Comparison of ENCODE assay signal across 26 cellular contexts in genomic region chr17:77154187-77154586, GRCh38. TPM values are rescaled to one million over a fixed set of nuclear protein-coding genes. Genes with fewer than 3 reads are reported as not detected.
DNase-seq lines count a peak whose midpoint lies in the region; ATAC-seq and TF ChIP-seq lines count a peak whose summit lies in the region.
"Had no signal": no experiment of that assay in that cellular context is flagged by ENCODE, and none has a peak within 500 bp of the region (broad histone marks: within the 10 kb centered on the region; RNA-seq: fewer than 3 reads in every experiment).

No MANE protein-coding gene starts in this region.

- H3K36me3 Mint-ChIP-seq in activated T-cell treated with anti-CD3 and anti-CD28 coated beads, Interleukin-2, amount 50 U/mL, for 24 hours (ENCODE audit: low read depth): peaks cover 41% of the 10 kb centered on the region
- H3K36me3 Mint-ChIP-seq in stimulated activated effector memory CD8-positive, alpha-beta T cell treated with anti-CD3 and anti-CD28 coated beads, Interleukin-12 subunit alpha, Interleukin-12 subunit beta, amount 100 ng/mL, for 72 hours: peaks cover 70% of the 10 kb centered on the region

- H3K9me3 Mint-ChIP-seq in activated T-cell treated with anti-CD3 and anti-CD28 coated beads, Interleukin-2, amount 50 U/mL, for 24 hours: no peaks in the 10 kb centered on the region
- H3K9me3 Mint-ChIP-seq in stimulated activated effector memory CD8-positive, alpha-beta T cell treated with anti-CD3 and anti-CD28 coated beads, Interleukin-12 subunit alpha, Interleukin-12 subunit beta, amount 100 ng/mL, for 72 hours: no peaks in the 10 kb centered on the region
- H3K9me3 Mint-ChIP-seq: activated CD4-positive, alpha-beta memory T cell treated with anti-CD3 and anti-CD28 coated beads, Interleukin-2, amount 10 ng/mL, durations not matched to agents 7 days and 5 days; activated naive CD4-positive, alpha-beta T cell treated with anti-CD3 and anti-CD28 coated beads for 36 hours had no signal

- H3K4me1 ChIP-seq in mesenchymal stem cell (ENCODE audit: control insufficient read depth, insufficient read depth, low read depth, low read length): peaks cover 15% of the 10 kb centered on the region

- H2AFZ ChIP-seq in mesenchymal stem cell (ENCODE audit: low read depth, low read length): no peak overlapping the region

- H3K27ac ChIP-seq in VCaP (peak overlapping the region; percentile 71), mesenchymal stem cell (ENCODE audit: low read length, poor library complexity, severe bottlenecking) (no peak overlapping the region), temporal lobe (ENCODE audit: low read depth, low read length) (peak overlapping the region; percentile 50)
- H3K27ac ChIP-seq: HL-60 had no signal

- no peaks in the 10 kb centered on the region for H3K79me1 ChIP-seq in mesenchymal stem cell (replicated peaks; ENCODE audit: low read length, poor library complexity, severe bottlenecking)

- H2BK120ac ChIP-seq in mesenchymal stem cell (ENCODE audit: low read depth, low read length): no peak overlapping the region

- no peak overlapping the region for H3K23ac ChIP-seq in mesenchymal stem cell (ENCODE audit: low read length in 2 of 2)

- H2BK5ac ChIP-seq in mesenchymal stem cell (ENCODE audit: low read depth, low read length, poor library complexity, severe bottlenecking): no peak overlapping the region

- no peaks in the 10 kb centered on the region for H3K27me3 Mint-ChIP-seq in activated T-cell treated with anti-CD3 and anti-CD28 coated beads, Interleukin-2, amount 50 U/mL, for 24 hours
- H3K27me3 Mint-ChIP-seq: activated CD4-positive, alpha-beta memory T cell treated with anti-CD3 and anti-CD28 coated beads, Interleukin-2, amount 10 ng/mL, durations not matched to agents 7 days and 5 days had no signal

- H3K9ac ChIP-seq in mesenchymal stem cell (ENCODE audit: low read length): peak overlapping the region; percentile 74

- no peak overlapping the region for H2AK5ac ChIP-seq in mesenchymal stem cell (ENCODE audit: low read length, severe bottlenecking)

- H3K18ac ChIP-seq in mesenchymal stem cell (ENCODE audit: low read depth in 1 of 2, low read length in 2 of 2): no peak overlapping the region

- peaks cover 57% of the 10 kb centered on the region for H3K4me1 Mint-ChIP-seq in activated T-cell treated with anti-CD3 and anti-CD28 coated beads, Interleukin-2, amount 50 U/mL, for 24 hours (ENCODE audit: low read depth)
- peaks cover 52% of the 10 kb centered on the region for H3K4me1 Mint-ChIP-seq in stimulated activated effector memory CD8-positive, alpha-beta T cell treated with anti-CD3 and anti-CD28 coated beads, Interleukin-12 subunit alpha, Interleukin-12 subunit beta, amount 100 ng/mL, for 72 hours

- peaks cover 24 to 40% of the 10 kb centered on the region in 2 experiments for H3K36me3 ChIP-seq in mesenchymal stem cell (ENCODE audit: control insufficient read depth in 1 of 2, insufficient read depth in 2 of 2, low read depth in 1 of 2, low read length in 2 of 2)
- H3K36me3 ChIP-seq: transverse colon had no signal

- H3K4me2 ChIP-seq in mesenchymal stem cell (ENCODE audit: low read length, poor library complexity, severe bottlenecking): no peak overlapping the region

- no peak overlapping the region for H3K14ac ChIP-seq in mesenchymal stem cell (ENCODE audit: low read length in 2 of 2)

- peak overlapping the region; percentile 52 for H3K27ac Mint-ChIP-seq in activated T-cell treated with anti-CD3 and anti-CD28 coated beads, Interleukin-2, amount 50 U/mL, for 24 hours
- no peak overlapping the region for H3K27ac Mint-ChIP-seq in stimulated activated effector memory CD8-positive, alpha-beta T cell treated with anti-CD3 and anti-CD28 coated beads, Interleukin-12 subunit alpha, Interleukin-12 subunit beta, amount 100 ng/mL, for 72 hours
- H3K27ac Mint-ChIP-seq: activated CD4-positive, alpha-beta memory T cell treated with anti-CD3 and anti-CD28 coated beads, Interleukin-2, amount 10 ng/mL, durations not matched to agents 7 days and 5 days; activated naive CD4-positive, alpha-beta T cell treated with anti-CD3 and anti-CD28 coated beads for 36 hours had no signal

- DNase-seq in activated T-cell treated with anti-CD3 and anti-CD28 coated beads, Interleukin-2, amount 50 U/mL, for 24 hours: no peak
- DNase-seq in activated T-cell treated with anti-CD3 and anti-CD28 coated beads for 4 hours (no peak), mesenchymal stem cell (no peak)
- DNase-seq in stimulated activated effector memory CD8-positive, alpha-beta T cell treated with anti-CD3 and anti-CD28 coated beads, Interleukin-12 subunit alpha, Interleukin-12 subunit beta, amount 100 ng/mL, for 72 hours (ENCODE audit: low spot score in 2 of 2): no peak
- DNase-seq: activated CD4-positive, alpha-beta memory T cell treated with anti-CD3 and anti-CD28 coated beads, Interleukin-2, amount 10 ng/mL, durations not matched to agents 7 days and 5 days; activated naive CD4-positive, alpha-beta T cell treated with anti-CD3 and anti-CD28 coated beads for 36 hours; activated T-cell treated with anti-CD3 and anti-CD28 coated beads, Interleukin-2, amount 50 U/mL, for 1 hour; anterior cingulate cortex; COR-L47; dermis blood vessel endothelial cell; DMS79 treated with DMSO at 0.1 percent for 48 hours; hippocampal formation; mucosa of descending colon; NCI-H1105 treated with DMSO at 0.1 percent for 48 hours; NCI-H446 treated with DMSO at 0.1 percent for 48 hours; RPMI8226; stimulated activated CD4-positive, alpha-beta T cell treated with anti-CD3 and anti-CD28 coated beads, Interleukin-4, amount 100 ng/mL, for 24 hours; stimulated activated naive CD8-positive, alpha-beta T cell treated with anti-CD3 and anti-CD28 coated beads, Interleukin-15, Interleukin-2, amounts not matched to agents 100 U/mL and 50 U/mL, for 24 hours; T1000; transverse colon had no signal

- H4K91ac ChIP-seq in mesenchymal stem cell (ENCODE audit: low read length): no peak overlapping the region

- H3K9me3 ChIP-seq in mesenchymal stem cell (ENCODE audit: control insufficient read depth, low read length): no peaks in the 10 kb centered on the region
- H3K9me3 ChIP-seq: mucosa of descending colon, transverse colon had no signal

- no peak overlapping the region for H2BK15ac ChIP-seq in mesenchymal stem cell (ENCODE audit: low read depth, poor library complexity, severe bottlenecking)

- H3K4me3 Mint-ChIP-seq in activated T-cell treated with anti-CD3 and anti-CD28 coated beads, Interleukin-2, amount 50 U/mL, for 24 hours: no peak overlapping the region
- no peak overlapping the region for H3K4me3 Mint-ChIP-seq in stimulated activated effector memory CD8-positive, alpha-beta T cell treated with anti-CD3 and anti-CD28 coated beads, Interleukin-12 subunit alpha, Interleukin-12 subunit beta, amount 100 ng/mL, for 72 hours
- H3K4me3 Mint-ChIP-seq: activated CD4-positive, alpha-beta memory T cell treated with anti-CD3 and anti-CD28 coated beads, Interleukin-2, amount 10 ng/mL, durations not matched to agents 7 days and 5 days; activated naive CD4-positive, alpha-beta T cell treated with anti-CD3 and anti-CD28 coated beads for 36 hours had no signal

- H3K4ac ChIP-seq in mesenchymal stem cell (ENCODE audit: low read depth in 1 of 2, low read length in 2 of 2): no peak overlapping the region

- no peak overlapping the region for H3K4me3 ChIP-seq in mesenchymal stem cell (ENCODE audit: insufficient read depth in 1 of 2, low read depth in 1 of 2, low read length in 2 of 2)
- H3K4me3 ChIP-seq: mucosa of descending colon, transverse colon had no signal

- H4K8ac ChIP-seq in mesenchymal stem cell (ENCODE audit: low read length): no peak overlapping the region

- ATAC-seq in GM21447 (IDR thresholded peaks at IDR 0.05; ENCODE audit: unreplicated experiment): no peak
- ATAC-seq in HG03354 (IDR thresholded peaks at IDR 0.05; ENCODE audit: poor library complexity, severe bottlenecking, unreplicated experiment): no peak
- no peak for ATAC-seq in stimulated activated effector memory CD8-positive, alpha-beta T cell treated with anti-CD3 and anti-CD28 coated beads, Interleukin-12 subunit alpha, Interleukin-12 subunit beta, amount 100 ng/mL, for 72 hours
- ATAC-seq: HepG2; mucosa of descending colon; stimulated activated naive CD8-positive, alpha-beta T cell treated with anti-CD3 and anti-CD28 coated beads, Interleukin-15, Interleukin-2, amounts not matched to agents 100 U/mL and 50 U/mL, for 24 hours had no signal

- H2BK12ac ChIP-seq in mesenchymal stem cell (ENCODE audit: low read length in 2 of 2): no peak overlapping the region

- 96% methylated on average over 5 of the region's 5 CpGs for WGBS in mesenchymal stem cell

- no peak for TF ChIP-seq CTCF in VCaP (conservative IDR thresholded peaks at IDR 0.05)

- no peaks in the 10 kb centered on the region for H3K27me3 ChIP-seq in mesenchymal stem cell (ENCODE audit: control insufficient read depth in 1 of 2, insufficient read depth in 1 of 2, low read length in 2 of 2)
- H3K27me3 ChIP-seq: transverse colon had no signal

RNA-seq across cellular contexts. Expression of gene SEC14L1, which starts 13.4 kb away (rescaled TPM):
- 101 TPM for polyA plus RNA-seq in mesenchymal stem cell (2013, experiment 1 of 2)
- polyA plus RNA-seq in mesenchymal stem cell (2013, experiment 2 of 2): 107 TPM
- 80.4 TPM for total RNA-seq in temporal lobe
